Comparison of ENCODE assay signal across 17 cellular contexts in the genomic region with DNA sequence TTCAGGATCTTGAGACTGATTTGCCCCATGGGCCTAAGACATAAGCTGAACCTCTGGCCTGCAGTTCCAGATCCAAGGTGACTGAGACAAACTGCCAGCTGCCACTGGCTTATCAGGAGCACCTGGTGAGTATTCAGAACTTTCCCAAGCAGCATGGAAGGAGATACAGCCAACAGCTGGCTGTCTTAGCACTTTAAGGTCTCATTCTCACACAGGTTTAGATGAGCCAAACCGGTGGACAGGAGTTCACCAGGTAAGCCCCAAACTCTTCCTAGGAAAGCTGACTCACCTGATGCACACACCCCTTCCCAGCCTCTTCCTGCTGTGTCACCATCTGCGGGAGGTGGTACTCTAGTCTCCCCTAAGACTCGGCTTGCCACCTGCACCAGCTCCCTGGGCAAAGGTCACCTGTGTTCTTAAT. TPM values are rescaled to one million over a fixed set of nuclear protein-coding genes. Genes with fewer than 3 reads are reported as not detected.
DNase-seq lines count a peak whose midpoint lies in the region; ATAC-seq and TF ChIP-seq lines count a peak whose summit lies in the region.
"Had no signal": no experiment of that assay in that cellular context is flagged by ENCODE, and none has a peak within 500 bp of the region (broad histone marks: within the 10 kb centered on the region; RNA-seq: fewer than 3 reads in every experiment).

Gene BANF2 (plus strand): TSS at position 36 of the 421 bp plus-strand sequence. CDS start 25,060 bp downstream, outside the sequence.

- TF ChIP-seq EP300 in transverse colon (IDR thresholded peaks at IDR 0.05; ENCODE audit: low read depth): no peak

- H3K4me1 Mint-ChIP-seq in GM23338: no peaks in the 10 kb centered on the region
- H3K4me1 Mint-ChIP-seq in activated CD4-positive, alpha-beta T cell treated with anti-CD3 and anti-CD28 coated beads, Interleukin-2, amount 10 ng/mL, durations not matched to agents 7 days and 5 days: no peaks in the 10 kb centered on the region
- H3K4me1 Mint-ChIP-seq: CD8-positive, alpha-beta memory T cell had no signal

- H3K36me3 Mint-ChIP-seq in GM23338 (ENCODE audit: low read depth): no peaks in the 10 kb centered on the region
- no peaks in the 10 kb centered on the region for H3K36me3 Mint-ChIP-seq in activated CD4-positive, alpha-beta T cell treated with anti-CD3 and anti-CD28 coated beads, Interleukin-2, amount 10 ng/mL, durations not matched to agents 7 days and 5 days (ENCODE audit: low read depth)
- H3K36me3 Mint-ChIP-seq: CD8-positive, alpha-beta memory T cell had no signal

- H3K36me3 ChIP-seq in GM23338 (ENCODE audit: insufficient read depth) (no peaks in the 10 kb centered on the region), transverse colon (no peaks in the 10 kb centered on the region)

- no peaks in the 10 kb centered on the region for H3K27me3 Mint-ChIP-seq in GM23338 (ENCODE audit: insufficient read depth, low read depth, poor library complexity)
- H3K27me3 Mint-ChIP-seq in activated CD4-positive, alpha-beta T cell treated with anti-CD3 and anti-CD28 coated beads, Interleukin-2, amount 10 ng/mL, durations not matched to agents 7 days and 5 days: no peaks in the 10 kb centered on the region

- in situ Hi-C loops in transverse colon (cut with MboI; ENCODE audit: low pct_ligation_motif_present in 1 of 4, low pct_unique_long_range_greater_than_20kb in 1 of 4, low sequenced_read_pairs in 3 of 4): loop anchor here in 1 of 4 donors (25.0 kb wide), 1 partner anchor 187 kb away; no protein-coding TSS in a partner anchor

- ATAC-seq in GM23338: no peak

- H3K4me1 ChIP-seq in GM23338 (ENCODE audit: insufficient read depth): no peaks in the 10 kb centered on the region
- no peaks in the 10 kb centered on the region for H3K4me1 ChIP-seq in transverse colon

- H3K9me2 ChIP-seq in GM23338 (ENCODE audit: insufficient read depth): no peaks in the 10 kb centered on the region; the same call in 1 of the 2 replicates

- no peak within 1 kb of the TSS for H3K4me2 ChIP-seq in GM23338

- CTCF ChIA-PET in activated CD4-positive, alpha-beta T cell treated with anti-CD3 and anti-CD28 coated beads, Interleukin-2, amount 10 ng/mL, durations not matched to agents 7 days and 5 days (lab: Charles Lee): interaction anchor here (0.7 to 4.5 kb wide), 3 partner anchors 18 to 349 kb away, joined by 3 to 20 read pairs (median 3); partner anchors contain the start of gene RRBP1

- no peak within 1 kb of the TSS for H3K27ac ChIP-seq in GM23338 (ENCODE audit: low read depth)
- no peak within 1 kb of the TSS for H3K27ac ChIP-seq in transverse colon
- H3K27ac ChIP-seq: RWPE1 had no signal

- no peaks in the 10 kb centered on the region for H3K9me3 ChIP-seq in transverse colon

- no peaks in the 10 kb centered on the region for H3K9me3 Mint-ChIP-seq in GM23338
- H3K9me3 Mint-ChIP-seq in activated CD4-positive, alpha-beta T cell treated with anti-CD3 and anti-CD28 coated beads, Interleukin-2, amount 10 ng/mL, durations not matched to agents 7 days and 5 days: peaks cover 2% of the 10 kb centered on the region

- H3K27me3 ChIP-seq in GM23338 (ENCODE audit: insufficient read depth) (no peaks in the 10 kb centered on the region), transverse colon (no peaks in the 10 kb centered on the region)

- no peaks in the 10 kb centered on the region for H3F3A ChIP-seq in GM23338 (replicated peaks; ENCODE audit: low read depth)

- 56% methylated on average over 3 of the region's 3 CpGs; no CpG with 5 or more reads in 1 of the 2 donors for WGBS in transverse colon (ENCODE audit: low coverage in 1 of 2), 2 donors

- H4K20me1 ChIP-seq in GM23338 (replicated peaks; ENCODE audit: insufficient read depth): no peaks in the 10 kb centered on the region

- no peak within 1 kb of the TSS for H3K27ac Mint-ChIP-seq in GM23338
- no peak within 1 kb of the TSS for H3K27ac Mint-ChIP-seq in activated CD4-positive, alpha-beta T cell treated with anti-CD3 and anti-CD28 coated beads, Interleukin-2, amount 10 ng/mL, durations not matched to agents 7 days and 5 days

- 0 out of 2 replicates have a peak within 1 kb of the TSS, but pooled peaks have one; percentile 14 for H2AFZ ChIP-seq in GM23338

- no peak within 1 kb of the TSS for H3K4me3 Mint-ChIP-seq in GM23338
- H3K4me3 Mint-ChIP-seq in activated CD4-positive, alpha-beta T cell treated with anti-CD3 and anti-CD28 coated beads, Interleukin-2, amount 10 ng/mL, durations not matched to agents 7 days and 5 days: no peak within 1 kb of the TSS
- H3K4me3 Mint-ChIP-seq: CD8-positive, alpha-beta memory T cell had no signal

- H3K4me3 ChIP-seq in GM23338 (no peak within 1 kb of the TSS), transverse colon (no peak within 1 kb of the TSS)

- H3K79me2 ChIP-seq in GM23338 (replicated peaks; ENCODE audit: insufficient read depth): no peaks in the 10 kb centered on the region

- no peak for TF ChIP-seq CTCF in GM23338 (conservative IDR thresholded peaks at IDR 0.05; ENCODE audit: low read depth in 2 of 2)
- no peak for TF ChIP-seq CTCF in transverse colon (IDR thresholded peaks at IDR 0.05)

- no peak for TF ChIP-seq POLR2A in transverse colon (IDR thresholded peaks at IDR 0.05)

- intact Hi-C loops in transverse colon (cut with DNase I; ENCODE audit: low total_unique reads): no loop called here

- DNase-seq in GM23338 (ENCODE audit: low spot score) (no peak), SW480 (ENCODE audit: low spot score) (peak; percentile 53), kidney tubule cell (ENCODE audit: low spot score) (peak; percentile 9), transverse colon (peak; percentile 24), NCI-H524 treated with DMSO at 0.1 percent for 48 hours (lab: John Stamatoyannopoulos, UW) (no peak), cerebellum (ENCODE audit: low spot score) (no peak)
- no peak for DNase-seq in activated CD4-positive, alpha-beta T cell treated with anti-CD3 and anti-CD28 coated beads, Interleukin-2, amount 10 ng/mL, durations not matched to agents 7 days and 5 days
- DNase-seq: C1 segment of cervical spinal cord; CD8-positive, alpha-beta memory T cell; HCEC 1CT; Kasumi-1; NCI-H1105; NCI-H2081; NCI-H82 had no signal

- POLR2A ChIA-PET in activated CD4-positive, alpha-beta T cell treated with anti-CD3 and anti-CD28 coated beads, Interleukin-2, amount 10 ng/mL, durations not matched to agents 7 days and 5 days (lab: Charles Lee): no interaction called here

TF ChIP-seq in GM23338, 12 proteins besides CTCF, POLR2A, EP300 and RAD21 (continues in another document):
- TF ChIP-seq, protein P1, sequence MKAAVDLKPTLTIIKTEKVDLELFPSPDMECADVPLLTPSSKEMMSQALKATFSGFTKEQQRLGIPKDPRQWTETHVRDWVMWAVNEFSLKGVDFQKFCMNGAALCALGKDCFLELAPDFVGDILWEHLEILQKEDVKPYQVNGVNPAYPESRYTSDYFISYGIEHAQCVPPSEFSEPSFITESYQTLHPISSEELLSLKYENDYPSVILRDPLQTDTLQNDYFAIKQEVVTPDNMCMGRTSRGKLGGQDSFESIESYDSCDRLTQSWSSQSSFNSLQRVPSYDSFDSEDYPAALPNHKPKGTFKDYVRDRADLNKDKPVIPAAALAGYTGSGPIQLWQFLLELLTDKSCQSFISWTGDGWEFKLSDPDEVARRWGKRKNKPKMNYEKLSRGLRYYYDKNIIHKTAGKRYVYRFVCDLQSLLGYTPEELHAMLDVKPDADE (IDR thresholded peaks at IDR 0.05): no peak
- TF ChIP-seq JUNB (IDR thresholded peaks at IDR 0.05; ENCODE audit: unreplicated experiment) (no peak), EZH2phosphoT487 (IDR thresholded peaks at IDR 0.05; ENCODE audit: unreplicated experiment) (no peak)

RNA-seq across cellular contexts. Expression of gene BANF2, which starts in this region (rescaled TPM):
- not detected in 2 replicates for total RNA-seq in GM23338 (2014; rRNA removed; shearing (Covaris generic))
- polyA plus RNA-seq in GM23338 (2016; fragmentation: Nextera tagmentation; extraction: Ambion mirVana): not detected in 2 replicates
- total RNA-seq in transverse colon: not detected
- total RNA-seq in activated CD4-positive, alpha-beta T cell treated with anti-CD3 and anti-CD28 coated beads, Interleukin-2, amount 10 ng/mL, durations not matched to agents 7 days and 5 days: not detected
- total RNA-seq in cerebellum: not detected
- total RNA-seq: A673; CD8-positive, alpha-beta memory T cell; NCI-H460 had no signal
- polyA plus RNA-seq: CD8-positive, alpha-beta memory T cell had no signal

Comparison
In these comparisons a context has a peak if more than half of its experiments do, and no peak if none do; other contexts are left out.
1. Peak in DNase-seq in transverse colon; RNA of the gene not detected or under 1 TPM.
2. DNase-seq: peak in SW480 (single experiment) and kidney tubule cell (single experiment); none in GM23338 (single experiment), activated CD4-positive, alpha-beta T cell treated with anti-CD3 and anti-CD28 coated beads, Interleukin-2, amount 10 ng/mL, durations not matched to agents 7 days and 5 days (single experiment), NCI-H524 treated with DMSO at 0.1 percent for 48 hours (single experiment) and cerebellum (single experiment).